ENCODE assay signal across 23 cellular contexts in genomic region chr5:107592515-107592914, GRCh38.
DNase-seq lines count a peak whose midpoint lies in the region; ATAC-seq and TF ChIP-seq lines count a peak whose summit lies in the region.
"Had no signal": no experiment of that assay in that cellular context is flagged by ENCODE, and none has a peak within 500 bp of the region (broad histone marks: within the 10 kb centered on the region; RNA-seq: fewer than 3 reads in every experiment).

No MANE protein-coding gene starts in this region.

- H3K4me3 Mint-ChIP-seq in brain (no peak overlapping the region), immature natural killer cell (no peak overlapping the region)
- H3K4me3 Mint-ChIP-seq: activated naive CD4-positive, alpha-beta T cell treated with anti-CD3 and anti-CD28 coated beads, Interleukin-2, amount 10 ng/mL, durations not matched to agents 7 days and 5 days; activated T-cell treated with anti-CD3 and anti-CD28 coated beads, Interleukin-2, amount 50 U/mL, for 72 hours; CD4-positive, alpha-beta T cell; memory B cell had no signal

- H3K36me3 ChIP-seq in HUES48 (ENCODE audit: control insufficient read depth, insufficient read depth, low read length) = no peaks in the 10 kb centered on the region
- H3K36me3 ChIP-seq: esophagus squamous epithelium, sigmoid colon had no signal

- H3K27ac Mint-ChIP-seq in brain (peak overlapping the region in 3 of 5 experiments; percentile 7 to 59 (median 58)), immature natural killer cell (no peak overlapping the region)
- H3K27ac Mint-ChIP-seq: activated naive CD4-positive, alpha-beta T cell treated with anti-CD3 and anti-CD28 coated beads, Interleukin-2, amount 10 ng/mL, durations not matched to agents 7 days and 5 days; activated T-cell treated with anti-CD3 and anti-CD28 coated beads, Interleukin-2, amount 50 U/mL, for 72 hours; CD4-positive, alpha-beta T cell; memory B cell had no signal

- H3K9me3 ChIP-seq in HUES48 (ENCODE audit: control insufficient read depth, insufficient read depth, low read length) = no peaks in the 10 kb centered on the region
- H3K9me3 ChIP-seq: esophagus squamous epithelium, sigmoid colon had no signal

- TF ChIP-seq CTCF in brain (conservative IDR thresholded peaks at IDR 0.05) = no peak

- H3K9ac ChIP-seq in HUES48 (ENCODE audit: low read depth, low read length) = no peak overlapping the region
- H3K9ac ChIP-seq: GM23248 had no signal

- peak; percentile 35 to 67 for ATAC-seq in left cardiac atrium
- no peak for ATAC-seq in GM21360 (IDR thresholded peaks at IDR 0.05; ENCODE audit: unreplicated experiment)
- no peak for ATAC-seq in GM18502 (IDR thresholded peaks at IDR 0.05; ENCODE audit: poor library complexity, unreplicated experiment)
- ATAC-seq: activated T-cell treated with anti-CD3 and anti-CD28 coated beads, Interleukin-2, amount 50 U/mL, for 72 hours had no signal

- H3K9me3 Mint-ChIP-seq in brain (no peaks in the 10 kb centered on the region), immature natural killer cell (no peaks in the 10 kb centered on the region)
- H3K9me3 Mint-ChIP-seq: activated naive CD4-positive, alpha-beta T cell treated with anti-CD3 and anti-CD28 coated beads, Interleukin-2, amount 10 ng/mL, durations not matched to agents 7 days and 5 days; activated T-cell treated with anti-CD3 and anti-CD28 coated beads, Interleukin-2, amount 50 U/mL, for 72 hours; CD4-positive, alpha-beta T cell; memory B cell had no signal

- no peaks in the 10 kb centered on the region for H3K36me3 Mint-ChIP-seq in brain
- no peaks in the 10 kb centered on the region for H3K36me3 Mint-ChIP-seq in immature natural killer cell
- H3K36me3 Mint-ChIP-seq: activated naive CD4-positive, alpha-beta T cell treated with anti-CD3 and anti-CD28 coated beads, Interleukin-2, amount 10 ng/mL, durations not matched to agents 7 days and 5 days; memory B cell had no signal

- peaks cover 28% of the 10 kb centered on the region for H3K4me1 Mint-ChIP-seq in brain
- no peaks in the 10 kb centered on the region for H3K4me1 Mint-ChIP-seq in immature natural killer cell
- H3K4me1 Mint-ChIP-seq: activated naive CD4-positive, alpha-beta T cell treated with anti-CD3 and anti-CD28 coated beads, Interleukin-2, amount 10 ng/mL, durations not matched to agents 7 days and 5 days; memory B cell had no signal

- intact Hi-C loops in left cardiac atrium (cut with DNase I) = no loop called here

- H3K27me3 Mint-ChIP-seq in brain (no peaks in the 10 kb centered on the region), immature natural killer cell (ENCODE audit: low read depth in 3 of 3) (peaks cover 4 to 6% (median 5%) of the 10 kb centered on the region in 3 donors)
- H3K27me3 Mint-ChIP-seq: activated naive CD4-positive, alpha-beta T cell treated with anti-CD3 and anti-CD28 coated beads, Interleukin-2, amount 10 ng/mL, durations not matched to agents 7 days and 5 days; memory B cell had no signal

- H3K4me1 ChIP-seq in HUES48 (ENCODE audit: control insufficient read depth, insufficient read depth, low read length) = peaks cover 26% of the 10 kb centered on the region

- H3K4me3 ChIP-seq in HUES48 (ENCODE audit: low read depth, low read length) = no peak overlapping the region
- H3K4me3 ChIP-seq: esophagus squamous epithelium, GM23248, sigmoid colon had no signal

- no peak for DNase-seq in left cardiac atrium
- DNase-seq in immature natural killer cell = no peak
- DNase-seq: activated CD4-positive, alpha-beta T cell treated with anti-CD3 and anti-CD28 coated beads for 48 hours; activated naive CD4-positive, alpha-beta T cell treated with anti-CD3 and anti-CD28 coated beads, Interleukin-2, amount 10 ng/mL, durations not matched to agents 7 days and 5 days; activated T-cell treated with anti-CD3 and anti-CD28 coated beads, Interleukin-2, amount 50 U/mL, for 72 hours; amygdala; CD4-positive, alpha-beta T cell; cerebellar nuclear complex; DMS153; esophagus squamous epithelium; GM23248; Karpas-422; kidney glomerular epithelial cell; MV-4-11; NCI-H226; sigmoid colon; stimulated activated CD4-positive, alpha-beta T cell treated with anti-CD3 and anti-CD28 coated beads, Interleukin-15, amount 100 ng/mL, for 24 hours had no signal

- H3K27me3 ChIP-seq in HUES48 (ENCODE audit: control insufficient read depth, insufficient read depth, low read length) = no peaks in the 10 kb centered on the region
- H3K27me3 ChIP-seq: esophagus squamous epithelium, sigmoid colon had no signal

- H3K27ac ChIP-seq in HUES48 (ENCODE audit: low read depth, low read length) (peak overlapping the region; percentile 2), temporal lobe (ENCODE audit: low read depth, low read length) (peak overlapping the region; percentile 59)
- H3K27ac ChIP-seq: GM23248, sigmoid colon had no signal

Comparison
In these comparisons a context has a peak if more than half of its experiments do, and no peak if none do; other contexts are left out.
1. H3K27ac Mint-ChIP-seq: peak in brain (3 of 5); none in immature natural killer cell (0 of 6).
2. ATAC-seq: peak in left cardiac atrium (2 of 2); none in GM21360 (single experiment) and GM18502 (single experiment).